8 cellular contexts compared by ENCODE assay signal in the genomic region with DNA sequence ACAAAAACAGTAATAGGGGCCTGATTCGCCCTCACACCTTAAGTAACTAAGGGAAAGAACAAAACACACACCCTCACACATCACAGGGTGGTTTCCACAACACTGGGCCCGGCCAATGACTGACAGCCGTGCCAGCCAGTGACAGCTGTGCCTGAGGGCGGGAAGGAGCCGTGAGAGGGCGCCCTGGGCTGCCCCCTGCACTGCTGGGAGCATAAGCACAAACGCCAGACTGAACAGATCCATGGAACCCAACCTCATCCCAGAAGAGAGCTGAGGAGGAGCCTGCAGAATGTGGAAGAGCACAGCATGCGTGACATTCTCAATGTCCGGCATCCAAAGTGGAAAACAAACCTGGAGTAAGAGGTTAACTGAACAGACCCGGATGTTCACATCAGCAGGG. TPM values are rescaled to one million over a fixed set of nuclear protein-coding genes. Genes with fewer than 3 reads are reported as not detected.
A peak's percentile ranks its signal among the peaks of the same experiment; 100 is the strongest.
DNase-seq lines count a peak whose midpoint lies in the region; ATAC-seq and TF ChIP-seq lines count a peak whose summit lies in the region.

No MANE protein-coding gene starts in this region.

- H3K27me3 ChIP-seq in esophagus squamous epithelium (no peaks in the 10 kb centered on the region), thyroid gland (no peaks in the 10 kb centered on the region)

- no peaks in the 10 kb centered on the region for H3K27me3 Mint-ChIP-seq in activated naive CD4-positive, alpha-beta T cell treated with anti-CD3 and anti-CD28 coated beads for 36 hours (ENCODE audit: low read depth)

- no peak overlapping the region for H3K4me2 ChIP-seq in OCI-LY7 (ENCODE audit: low read length)

- peak; percentile 74 for DNase-seq in OCI-LY7 (ENCODE audit: low spot score)
- peak; percentile 70 for DNase-seq in activated naive CD4-positive, alpha-beta T cell treated with anti-CD3 and anti-CD28 coated beads for 36 hours
- peak; percentile 73 for DNase-seq in iPS-NIHi7 (ENCODE audit: extremely low spot score)
- peak; percentile 56 for DNase-seq in stimulated activated CD8-positive, alpha-beta memory T cell treated with anti-CD3 and anti-CD28 coated beads, Interleukin-12 subunit alpha, Interleukin-12 subunit beta, amount 100 ng/mL, for 1 hour (ENCODE audit: low read depth)
- no peak for DNase-seq in esophagus squamous epithelium (lab: John Stamatoyannopoulos, UW)
- DNase-seq in thyroid gland, result no peak
- no peak for DNase-seq in inferior parietal cortex (ENCODE audit: extremely low spot score)

- no peak overlapping the region for H3K4me3 Mint-ChIP-seq in activated naive CD4-positive, alpha-beta T cell treated with anti-CD3 and anti-CD28 coated beads for 36 hours

- intact Hi-C loops in OCI-LY7 (cut with micrococcal nuclease; ENCODE audit: unreplicated experiment) (no loop called here), esophagus squamous epithelium (cut with DNase I) (no loop called here), thyroid gland (cut with DNase I) (no loop called here)
- intact Hi-C loops in activated naive CD4-positive, alpha-beta T cell treated with anti-CD3 and anti-CD28 coated beads for 36 hours (cut with micrococcal nuclease), result no loop called here

- H3K79me2 ChIP-seq in OCI-LY7 (ENCODE audit: insufficient read depth, low read depth, low read length), result peaks cover 10% of the 10 kb centered on the region; the same call in 1 of the 2 replicates

- ATAC-seq in GM19463 (IDR thresholded peaks at IDR 0.05; ENCODE audit: unreplicated experiment), result no peak

- CTCF ChIA-PET in OCI-LY7 (lab: Charles Lee; ENCODE audit: unreplicated experiment), result no interaction called here
- CTCF ChIA-PET in activated naive CD4-positive, alpha-beta T cell treated with anti-CD3 and anti-CD28 coated beads for 36 hours (lab: Charles Lee), result no interaction called here

- TF ChIP-seq POLR2A in esophagus squamous epithelium (IDR thresholded peaks at IDR 0.05) (no peak), thyroid gland (IDR thresholded peaks at IDR 0.05) (no peak)

- no peak overlapping the region for H2AFZ ChIP-seq in OCI-LY7 (ENCODE audit: low read length)

- peaks cover 71% of the 10 kb centered on the region for H3K36me3 Mint-ChIP-seq in activated naive CD4-positive, alpha-beta T cell treated with anti-CD3 and anti-CD28 coated beads for 36 hours (ENCODE audit: low read depth)

- H3K9me3 ChIP-seq in OCI-LY7 (ENCODE audit: low read length) (peaks cover 11% of the 10 kb centered on the region), esophagus squamous epithelium (no peaks in the 10 kb centered on the region), thyroid gland (no peaks in the 10 kb centered on the region)

- no peaks in the 10 kb centered on the region for H4K20me1 ChIP-seq in OCI-LY7 (ENCODE audit: insufficient read depth, low read length)

- WGBS in esophagus squamous epithelium, 2 donors, result 54 to 65% methylated on average over 7 to 8 of the region's 10 CpGs
- WGBS in thyroid gland, 2 donors, result 78 to 84% methylated on average over 10 of the region's 10 CpGs

- POLR2A ChIA-PET in OCI-LY7 (lab: Charles Lee), result interaction anchor here (0.6 kb wide), 1 partner anchor 986 kb away, joined by 5 read pairs; no protein-coding TSS in a partner anchor

- H3K4me1 Mint-ChIP-seq in activated naive CD4-positive, alpha-beta T cell treated with anti-CD3 and anti-CD28 coated beads for 36 hours (ENCODE audit: low read depth), result peaks cover 16% of the 10 kb centered on the region

- no peak overlapping the region for H3K27ac ChIP-seq in OCI-LY7 (ENCODE audit: low read depth, low read length, poor library complexity, severe bottlenecking)
- H3K27ac ChIP-seq in esophagus squamous epithelium, result peak overlapping the region in 1 of 4 donors; percentile 16
- H3K27ac ChIP-seq in thyroid gland, result no peak overlapping the region

- H3K36me3 ChIP-seq in OCI-LY7 (ENCODE audit: insufficient read depth, low read length) (peaks cover 90% of the 10 kb centered on the region), esophagus squamous epithelium (peaks cover 25 to 99% (median 47%) of the 10 kb centered on the region in 3 donors), thyroid gland (peaks cover 43 to 72% of the 10 kb centered on the region in 2 donors)

- H3K27ac Mint-ChIP-seq in activated naive CD4-positive, alpha-beta T cell treated with anti-CD3 and anti-CD28 coated beads for 36 hours, result peak overlapping the region; percentile 85

- H3K4me3 ChIP-seq in OCI-LY7 (ENCODE audit: low read depth, low read length, poor library complexity, severe bottlenecking) (no peak overlapping the region), esophagus squamous epithelium (no peak overlapping the region), thyroid gland (replicated peaks in 1 of 3) (no peak overlapping the region)

- H3K9me2 ChIP-seq in OCI-LY7 (ENCODE audit: insufficient read depth, low read length), result no peaks in the 10 kb centered on the region

- H3K4me1 ChIP-seq in OCI-LY7 (ENCODE audit: insufficient read depth, low read length, poor library complexity, severe bottlenecking), result no peaks in the 10 kb centered on the region
- no peaks in the 10 kb centered on the region for H3K4me1 ChIP-seq in esophagus squamous epithelium
- no peaks in the 10 kb centered on the region for H3K4me1 ChIP-seq in thyroid gland

- H3K9me3 Mint-ChIP-seq in activated naive CD4-positive, alpha-beta T cell treated with anti-CD3 and anti-CD28 coated beads for 36 hours, result no peaks in the 10 kb centered on the region

- no TSS peak for BruUV-seq in OCI-LY7 (replicated peaks; lab: Mats Ljungman, UMichigan)

- TF ChIP-seq CTCF in OCI-LY7 (conservative IDR thresholded peaks at IDR 0.05; ENCODE audit: low read length) (peak; percentile 65), esophagus squamous epithelium (IDR thresholded peaks at IDR 0.05) (no peak), thyroid gland (IDR thresholded peaks at IDR 0.05) (no peak)

RNA-seq across cellular contexts. Expression of gene CSNK1D, which starts 16.0 kb away (rescaled TPM):
- total RNA-seq in OCI-LY7 (2014; rRNA removed; shearing (Covaris generic)), result 39.7 and 53.0 TPM in 2 replicates
- total RNA-seq in OCI-LY7 (2022) (170 and 181 TPM in 2 replicates), esophagus squamous epithelium (100 to 1,000 TPM in 1 of 4 donors, 10 to 100 TPM in 3; 24.6 to 102 (median 57.1) TPM), thyroid gland (10 to 100 TPM; 47.3 to 91.2 (median 88.7) TPM)
- 100 to 1,000 TPM in 1 of 2 experiments, 10 to 100 TPM in 1; 99.8 to 100 TPM for total RNA-seq in activated naive CD4-positive, alpha-beta T cell treated with anti-CD3 and anti-CD28 coated beads for 36 hours

RNA-seq across cellular contexts. Expression of gene SLC16A3, which starts 28.6 kb away (rescaled TPM):
- 10.1 and 21.6 TPM in 2 replicates for total RNA-seq in OCI-LY7 (2014; rRNA removed; shearing (Covaris generic))
- 28.3 and 55.0 TPM in 2 replicates for total RNA-seq in OCI-LY7 (2022)
- total RNA-seq in activated naive CD4-positive, alpha-beta T cell treated with anti-CD3 and anti-CD28 coated beads for 36 hours, result 10 to 100 TPM; 15.2 to 18.3 TPM
- 10 to 100 TPM; 18.8 to 32.9 (median 21.7) TPM for total RNA-seq in esophagus squamous epithelium
- 10 to 100 TPM; 42.1 to 75.5 (median 44.2) TPM for total RNA-seq in thyroid gland

RNA-seq across cellular contexts. Expression of gene CCDC57, which starts 44.8 kb away (rescaled TPM):
- total RNA-seq in OCI-LY7 (2014; rRNA removed; shearing (Covaris generic)), result 30.7 and 34.5 TPM in 2 replicates
- total RNA-seq in OCI-LY7 (2022) (56.1 and 58.7 TPM in 2 replicates), esophagus squamous epithelium (10 to 100 TPM in 2 of 4 donors, 1 to 10 TPM in 2; 7.9 to 22.1 (median 9.8) TPM), thyroid gland (10 to 100 TPM; 27.1 to 79.9 (median 50.9) TPM)
- total RNA-seq in activated naive CD4-positive, alpha-beta T cell treated with anti-CD3 and anti-CD28 coated beads for 36 hours, result 10 to 100 TPM; 40.7 to 43.9 TPM

RNA-seq across cellular contexts. Expression of gene CD7, which starts 59.9 kb away (rescaled TPM):
- total RNA-seq in OCI-LY7 (2014; rRNA removed; shearing (Covaris generic)), result not detected in 2 replicates
- total RNA-seq in OCI-LY7 (2022) (not detected in 2 replicates), esophagus squamous epithelium (1 to 10 TPM; 3.0 to 4.4 (median 4.1) TPM), thyroid gland (1 to 10 TPM in 2 of 4 donors, under 1 TPM in 1, not detected in 1; 0.45 to 3.0 (median 2.5) TPM)
- 100 to 1,000 TPM; 635 to 646 TPM for total RNA-seq in activated naive CD4-positive, alpha-beta T cell treated with anti-CD3 and anti-CD28 coated beads for 36 hours

Comparison
In these comparisons a context has a peak if more than half of its experiments do, and no peak if none do; other contexts are left out.
1. DNase-seq: peak in OCI-LY7 (single experiment), activated naive CD4-positive, alpha-beta T cell treated with anti-CD3 and anti-CD28 coated beads for 36 hours (single experiment), iPS-NIHi7 (single experiment) and stimulated activated CD8-positive, alpha-beta memory T cell treated with anti-CD3 and anti-CD28 coated beads, Interleukin-12 subunit alpha, Interleukin-12 subunit beta, amount 100 ng/mL, for 1 hour (single experiment); none in esophagus squamous epithelium (single experiment), thyroid gland (0 of 2) and inferior parietal cortex (single experiment).